In the genomic region with DNA sequence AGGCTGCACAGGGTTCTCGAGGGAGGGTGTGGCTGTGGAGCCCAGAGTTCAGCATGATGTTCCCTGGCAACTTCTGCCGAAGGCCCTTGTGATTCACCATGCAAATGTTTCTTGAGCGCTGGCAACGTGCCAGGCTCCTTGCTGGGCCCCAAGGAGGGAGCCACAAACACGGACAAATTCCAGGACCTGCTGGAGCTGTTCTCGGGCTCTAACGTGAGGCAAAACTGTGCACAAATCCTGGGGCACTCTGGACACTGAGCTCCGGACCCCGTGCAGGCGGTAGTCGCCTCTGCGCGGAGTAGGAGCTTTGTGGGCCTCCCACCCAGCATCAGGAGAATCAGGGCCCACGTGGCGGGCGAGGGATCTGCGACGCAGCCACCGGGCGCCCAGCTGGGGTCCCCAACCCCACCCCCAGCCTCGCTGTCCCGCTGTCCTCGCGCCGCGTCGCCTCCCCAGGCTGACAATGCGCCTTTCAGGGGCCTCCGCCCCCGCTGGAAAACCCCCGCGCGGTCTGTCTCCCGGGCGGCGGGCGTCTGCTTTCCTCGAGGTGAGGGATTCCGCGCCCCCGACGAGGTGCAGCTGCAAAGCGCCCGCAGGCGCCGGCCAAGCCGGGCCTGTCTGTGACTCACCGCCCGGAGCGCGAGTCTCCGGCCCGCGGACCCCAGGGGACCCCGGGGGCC, we compare ENCODE assay signal across 8 cellular contexts. TPM values are rescaled to one million over a fixed set of nuclear protein-coding genes. Genes with fewer than 3 reads are reported as not detected.
DNase-seq lines count a peak whose midpoint lies in the region; ATAC-seq and TF ChIP-seq lines count a peak whose summit lies in the region.
"Had no signal": no experiment of that assay in that cellular context is flagged by ENCODE, and none has a peak within 500 bp of the region (broad histone marks: within the 10 kb centered on the region; RNA-seq: fewer than 3 reads in every experiment).

No MANE protein-coding gene starts in this region.

- H3K4me3 ChIP-seq in testis = peak overlapping the region; percentile 21 to 51

- H3K27ac ChIP-seq in testis = peak overlapping the region in 1 of 2 donors; percentile 1

- ATAC-seq in left ventricle myocardium superior (peak; percentile 52), GM18867 (IDR thresholded peaks at IDR 0.05; ENCODE audit: unreplicated experiment) (no peak)

- no peak overlapping the region for H3K4me3 Mint-ChIP-seq in activated naive CD8-positive, alpha-beta T cell treated with anti-CD3 and anti-CD28 coated beads for 36 hours

- 13 to 44% methylated on average over 20 to 51 of the region's 55 CpGs for WGBS in testis, 2 donors

- no peak for TF ChIP-seq CTCF in testis (IDR thresholded peaks at IDR 0.05)

- H3K27ac Mint-ChIP-seq in activated naive CD8-positive, alpha-beta T cell treated with anti-CD3 and anti-CD28 coated beads for 36 hours = no peak overlapping the region

- H3K27me3 Mint-ChIP-seq in activated naive CD8-positive, alpha-beta T cell treated with anti-CD3 and anti-CD28 coated beads for 36 hours = peaks cover 23% of the 10 kb centered on the region

- intact Hi-C loops in left ventricle myocardium superior (cut with micrococcal nuclease) = no loop called here
- intact Hi-C loops in testis (cut with DNase I; ENCODE audit: low total_unique reads) = no loop called here

- DNase-seq in HT-29 (ENCODE audit: low spot score) = peak; percentile 20
- peak; percentile 29 for DNase-seq in activated naive CD8-positive, alpha-beta T cell treated with anti-CD3 and anti-CD28 coated beads for 36 hours
- peak; percentile 72 for DNase-seq in left ventricle myocardium superior
- peak; percentile 59 for DNase-seq in testis
- DNase-seq in activated gamma-delta T cell (lab: John Stamatoyannopoulos, UW) = no peak
- no peak for DNase-seq in epidermal melanocyte (ENCODE audit: insufficient read length, low spot score)

- no peaks in the 10 kb centered on the region for H3K4me1 Mint-ChIP-seq in activated naive CD8-positive, alpha-beta T cell treated with anti-CD3 and anti-CD28 coated beads for 36 hours

- no peaks in the 10 kb centered on the region for H3K27me3 ChIP-seq in testis

- no peak for TF ChIP-seq POLR2A in testis (IDR thresholded peaks at IDR 0.05)

- no peaks in the 10 kb centered on the region for H3K9me3 ChIP-seq in testis

- H3K9me3 Mint-ChIP-seq in activated naive CD8-positive, alpha-beta T cell treated with anti-CD3 and anti-CD28 coated beads for 36 hours = no peaks in the 10 kb centered on the region

- no peaks in the 10 kb centered on the region for H3K36me3 Mint-ChIP-seq in activated naive CD8-positive, alpha-beta T cell treated with anti-CD3 and anti-CD28 coated beads for 36 hours

- no peaks in the 10 kb centered on the region for H3K4me1 ChIP-seq in testis

- H3K36me3 ChIP-seq in testis (ENCODE audit: low read depth, missing control alignments) = no peaks in the 10 kb centered on the region

RNA-seq across cellular contexts. Expression of gene SCUBE3, which starts 31.7 kb away (rescaled TPM):
- total RNA-seq in HT-29 (2014; rRNA removed; shearing (Covaris generic)) = not detected in 2 replicates
- not detected for total RNA-seq in activated naive CD8-positive, alpha-beta T cell treated with anti-CD3 and anti-CD28 coated beads for 36 hours
- 3.5 TPM for total RNA-seq in left ventricle myocardium superior
- 1 to 10 TPM; 1.7 to 2.0 TPM for total RNA-seq in testis
- 2.2 TPM for polyA plus RNA-seq in testis (ENCODE audit: insufficient read depth, low read depth, low replicate concordance)
- total RNA-seq: mononuclear cell had no signal

RNA-seq across cellular contexts. Expression of gene TCP11, which starts 40.9 kb away (rescaled TPM):
- not detected in 2 replicates for total RNA-seq in HT-29 (2014; rRNA removed; shearing (Covaris generic))
- total RNA-seq in activated naive CD8-positive, alpha-beta T cell treated with anti-CD3 and anti-CD28 coated beads for 36 hours = not detected
- total RNA-seq in left ventricle myocardium superior = not detected
- 100 to 1,000 TPM; 193 to 639 TPM for total RNA-seq in testis
- 1,044 TPM for polyA plus RNA-seq in testis (ENCODE audit: insufficient read depth, low read depth, low replicate concordance)
- total RNA-seq: mononuclear cell had no signal

Comparison
In these comparisons a context has a peak if more than half of its experiments do, and no peak if none do; other contexts are left out.
1. DNase-seq: peak in HT-29 (single experiment), activated naive CD8-positive, alpha-beta T cell treated with anti-CD3 and anti-CD28 coated beads for 36 hours (single experiment), left ventricle myocardium superior (single experiment) and testis (single experiment); none in activated gamma-delta T cell (single experiment) and epidermal melanocyte (single experiment).
2. RNA of gene TCP11, which starts 40.9 kb away (total RNA-seq): 193 to 639 TPM in testis; not detected in left ventricle myocardium superior (single experiment), not detected in HT-29 and not detected in activated naive CD8-positive, alpha-beta T cell treated with anti-CD3 and anti-CD28 coated beads for 36 hours; every median in the first group is over 100 times any median in the second.